8 cellular contexts compared by ENCODE assay signal in the genomic region with DNA sequence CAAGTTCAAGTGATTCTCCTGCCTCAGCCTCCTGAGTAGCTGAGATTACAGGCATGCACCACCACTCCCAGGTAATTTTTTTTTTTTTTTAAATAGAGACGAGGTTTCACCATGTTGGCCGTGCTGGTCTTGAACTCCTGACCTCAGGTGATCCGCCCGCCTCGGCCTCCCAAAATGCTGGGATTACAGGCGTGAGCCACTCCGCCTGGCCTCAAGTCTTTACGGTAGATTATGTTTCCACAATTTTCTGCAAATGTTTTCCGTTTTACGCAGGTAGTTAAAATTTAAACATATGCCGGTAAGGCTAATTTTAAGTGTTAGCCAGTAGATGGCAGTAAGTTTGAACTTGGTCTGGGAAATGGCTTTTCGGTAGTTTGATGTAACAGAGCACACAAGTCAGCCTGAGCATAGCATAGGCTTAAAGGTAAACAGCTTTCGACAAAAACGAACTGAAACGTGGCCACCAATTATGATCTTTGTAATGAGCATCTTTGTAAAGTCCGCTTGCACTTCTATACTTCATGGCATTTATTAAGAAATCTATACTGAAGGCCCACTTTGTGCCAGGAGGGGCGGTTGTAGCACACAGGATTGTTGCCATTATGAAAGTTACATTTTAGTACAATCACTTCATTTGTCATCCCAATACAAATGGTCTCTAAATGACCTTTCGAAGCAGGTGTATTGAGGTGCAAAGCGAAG. TPM values are rescaled to one million over a fixed set of nuclear protein-coding genes. Genes with fewer than 3 reads are reported as not detected.
DNase-seq lines count a peak whose midpoint lies in the region; ATAC-seq and TF ChIP-seq lines count a peak whose summit lies in the region.

No MANE protein-coding gene starts in this region.

- peaks cover 4% of the 10 kb centered on the region for H3K27me3 Mint-ChIP-seq in endodermal cell (ENCODE audit: insufficient read depth)

- H3K36me3 ChIP-seq in endodermal cell (ENCODE audit: control insufficient read depth, insufficient read depth, low read length) (no peaks in the 10 kb centered on the region), suprapubic skin (no peaks in the 10 kb centered on the region)

- H3K4me3 ChIP-seq in endodermal cell (ENCODE audit: low read length): no peak overlapping the region
- no peak overlapping the region for H3K4me3 ChIP-seq in suprapubic skin

- 59 to 63% methylated on average over 17 to 19 of the region's 19 CpGs for WGBS in endodermal cell (ENCODE audit: insufficient coverage in 1 of 2, insufficient read length in 1 of 2), 2 experiments
- WGBS in suprapubic skin: 33% methylated on average over 19 of the region's 19 CpGs

- H3K9me3 ChIP-seq in endodermal cell (ENCODE audit: control insufficient read depth, low read length) (peaks cover 1% of the 10 kb centered on the region), suprapubic skin (no peaks in the 10 kb centered on the region)

- TF ChIP-seq EP300 in suprapubic skin (IDR thresholded peaks at IDR 0.05): no peak

- TF ChIP-seq CTCF in endodermal cell (conservative IDR thresholded peaks at IDR 0.05): peak; percentile 79
- TF ChIP-seq CTCF in suprapubic skin (IDR thresholded peaks at IDR 0.05): peak in 1 of 2 donors; percentile 37

- DNase-seq in COLO829 (ENCODE audit: low spot score): peak; percentile 63
- peak; percentile 76 for DNase-seq in HuH-7 (ENCODE audit: low spot score)
- DNase-seq in RPMI7951 (ENCODE audit: low read depth): peak; percentile 61
- no peak for DNase-seq in endodermal cell
- DNase-seq in midbrain (lab: John Stamatoyannopoulos, UW): peak; percentile 37
- DNase-seq in suprapubic skin (ENCODE audit: low spot score in 2 of 2): no peak

- H3K4me1 Mint-ChIP-seq in endodermal cell: peaks cover 2% of the 10 kb centered on the region

- no peak overlapping the region for H3K9ac ChIP-seq in endodermal cell (ENCODE audit: extremely low read depth, low read length, poor library complexity, severe bottlenecking)

- H3K27ac ChIP-seq in endodermal cell (ENCODE audit: low read depth, low read length): no peak overlapping the region
- no peak overlapping the region for H3K27ac ChIP-seq in suprapubic skin

- H3K4me1 ChIP-seq in endodermal cell (ENCODE audit: control insufficient read depth, insufficient read depth, low read length) (no peaks in the 10 kb centered on the region), suprapubic skin (no peaks in the 10 kb centered on the region)

- no peak for TF ChIP-seq POLR2A in suprapubic skin (IDR thresholded peaks at IDR 0.05)

- H3K27me3 ChIP-seq in endodermal cell (ENCODE audit: control insufficient read depth, insufficient read depth, low read length, poor library complexity, severe bottlenecking): peaks cover 4% of the 10 kb centered on the region
- no peaks in the 10 kb centered on the region for H3K27me3 ChIP-seq in suprapubic skin

- no peak overlapping the region for H3K27ac Mint-ChIP-seq in endodermal cell

- ATAC-seq in GM18867 (IDR thresholded peaks at IDR 0.05; ENCODE audit: unreplicated experiment) (peak; percentile 78), HG02571 (IDR thresholded peaks at IDR 0.05; ENCODE audit: unreplicated experiment) (no peak)

- H3K4me3 Mint-ChIP-seq in endodermal cell: no peak overlapping the region

- H3K36me3 Mint-ChIP-seq in endodermal cell (ENCODE audit: low read depth): no peaks in the 10 kb centered on the region

- peaks cover 3% of the 10 kb centered on the region for H3K9me3 Mint-ChIP-seq in endodermal cell

RNA-seq across cellular contexts. Expression of a gene that starts 31.1 kb away (rescaled TPM):
- total RNA-seq in RPMI7951 (2014; rRNA removed; shearing (Covaris generic)): not detected in 2 replicates
- total RNA-seq in endodermal cell (not detected), suprapubic skin (not detected)
- polyA plus RNA-seq in endodermal cell (2013, experiment 1 of 2): not detected
- not detected for polyA plus RNA-seq in endodermal cell (2013, experiment 2 of 2)

Comparison
In these comparisons a context has a peak if more than half of its experiments do, and no peak if none do; other contexts are left out.
1. DNase-seq: peak in COLO829 (single experiment), HuH-7 (single experiment), RPMI7951 (single experiment) and midbrain (single experiment); none in endodermal cell (single experiment) and suprapubic skin (0 of 2).